Comparison of ENCODE assay signal across 12 cellular contexts in the genomic region with DNA sequence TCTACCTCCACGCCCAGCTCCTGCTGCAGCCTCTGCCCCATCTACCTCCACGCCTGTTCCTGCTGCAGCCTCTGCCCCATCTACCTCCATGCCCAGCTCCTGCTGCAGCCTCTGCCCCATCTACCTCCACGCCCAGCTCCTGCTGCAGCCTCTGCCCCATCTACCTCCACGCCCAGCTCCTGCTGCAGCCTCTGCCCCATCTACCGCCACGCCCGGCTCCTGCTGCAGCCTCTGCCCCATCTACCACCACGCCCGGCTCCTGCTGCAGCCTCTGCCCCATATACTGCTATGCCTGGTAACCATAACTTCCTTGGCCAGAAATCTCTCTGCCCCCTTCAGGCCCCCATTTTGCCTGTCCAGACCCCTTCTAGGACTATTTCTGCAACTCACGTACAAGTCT. TPM values are rescaled to one million over a fixed set of nuclear protein-coding genes. Genes with fewer than 3 reads are reported as not detected.
"Had no signal": no experiment of that assay in that cellular context is flagged by ENCODE, and none has a peak within 500 bp of the region (broad histone marks: within the 10 kb centered on the region; RNA-seq: fewer than 3 reads in every experiment).

No MANE protein-coding gene starts in this region.

RNA-seq across cellular contexts. Expression of gene ADAM8, which starts 11.6 kb away (rescaled TPM):
- total RNA-seq: SJSA1 had no signal

RNA-seq across cellular contexts. Expression of gene VENTX, which starts 27.4 kb away (rescaled TPM):
- total RNA-seq: activated T-helper 2 cell treated with anti-CD3 and anti-CD28 coated beads, Interferon-gamma antibody, Interleukin-2, Interleukin-4, amounts not matched to agents 10 μg/mL and 5 μg/mL and 100 μg/mL, durations not matched to agents 14 hours and 24 hours and 36 hours; LHCN-M2; NCI-H460; SJSA1; T-helper 2 cell treated with Interferon-gamma antibody and Interleukin-4, amounts not matched to agents 100 ng/mL and 5 ng/mL, for 36 hours had no signal
- polyA plus RNA-seq: SK-N-SH had no signal

RNA-seq across cellular contexts. Expression of gene UTF1, which starts 35.0 kb away (rescaled TPM):
- total RNA-seq: activated CD4-positive, alpha-beta memory T cell treated with anti-CD3 and anti-CD28 coated beads for 36 hours; activated CD8-positive, alpha-beta memory T cell treated with anti-CD3 and anti-CD28 coated beads, Interleukin-2, amount 10 ng/mL, durations not matched to agents 7 days and 5 days; body of pancreas; breast epithelium; cardiac septum; LHCN-M2; NCI-H460; Peyer's patch; SJSA1; T-helper 2 cell treated with Interferon-gamma antibody and Interleukin-4, amounts not matched to agents 100 ng/mL and 5 ng/mL, for 36 hours had no signal
- polyA plus RNA-seq: SK-N-SH had no signal
